8 cellular contexts compared by ENCODE assay signal in the genomic region with DNA sequence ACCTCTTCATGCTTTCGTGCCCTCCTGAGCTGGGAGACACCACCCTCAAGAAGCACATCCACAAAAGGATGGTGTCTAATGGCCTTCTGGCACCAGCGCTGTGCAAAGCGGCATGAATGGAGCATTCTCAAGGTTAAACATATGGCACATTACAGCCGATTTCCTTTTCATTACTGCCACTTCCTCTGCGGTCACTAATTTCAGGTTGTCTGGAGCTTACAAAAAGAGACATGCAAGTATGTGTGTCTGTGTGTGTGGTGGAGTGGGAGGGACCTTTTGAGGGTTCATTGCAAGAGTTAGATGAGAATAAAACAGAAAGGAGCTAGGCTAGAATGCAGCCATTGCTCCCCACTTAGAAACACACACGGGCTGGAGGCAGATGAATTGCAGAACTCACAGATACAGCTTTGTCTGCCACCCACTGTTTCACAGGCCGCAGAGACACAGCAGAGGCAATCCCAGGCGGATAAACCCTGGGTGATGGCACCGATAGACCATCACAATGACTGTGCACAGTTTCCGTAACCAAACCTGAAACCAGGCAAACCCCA.
DNase-seq lines count a peak whose midpoint lies in the region; ATAC-seq lines count a peak whose summit lies in the region.

No MANE protein-coding gene starts in this region.

- H3K9me3 ChIP-seq in HUES48 (ENCODE audit: control insufficient read depth, insufficient read depth, low read length), result peaks cover 6% of the 10 kb centered on the region

- peak; percentile 89 for DNase-seq in G401 (ENCODE audit: low spot score)
- DNase-seq in T-helper 22 cell (ENCODE audit: low read depth), result peak; percentile 31
- peak; percentile 56 for DNase-seq in stimulated activated CD4-positive, alpha-beta T cell treated with anti-CD3 and anti-CD28 coated beads, Interleukin-15, amount 100 ng/mL, for 24 hours
- DNase-seq in GOT3 (lab: John Stamatoyannopoulos, UW), result no peak

- no peak overlapping the region for H3K4me3 ChIP-seq in HUES48 (ENCODE audit: low read depth, low read length)

- H3K27me3 ChIP-seq in HUES48 (ENCODE audit: control insufficient read depth, insufficient read depth, low read length), result no peaks in the 10 kb centered on the region

- peaks cover 33% of the 10 kb centered on the region for H3K4me1 ChIP-seq in HUES48 (ENCODE audit: control insufficient read depth, insufficient read depth, low read length)

- peak overlapping the region; percentile 5 for H3K9ac ChIP-seq in HUES48 (ENCODE audit: low read depth, low read length)

- in situ Hi-C loops in G401 (cut with HindIII; ENCODE audit: low sequenced_read_pairs), result no loop called here

- peak; percentile 75 for ATAC-seq in GM19467 (IDR thresholded peaks at IDR 0.05; ENCODE audit: unreplicated experiment)
- ATAC-seq in HG02840 (IDR thresholded peaks at IDR 0.05; ENCODE audit: low FRiP score, unreplicated experiment), result no peak

- H3K27ac ChIP-seq in HUES48 (ENCODE audit: low read depth, low read length) (peak overlapping the region; percentile 78), cingulate gyrus (ENCODE audit: low read depth, low read length) (peak overlapping the region; percentile 66)

- no peaks in the 10 kb centered on the region for H3K36me3 ChIP-seq in HUES48 (ENCODE audit: control insufficient read depth, insufficient read depth, low read length)
